Comparison of ENCODE assay signal across 8 cellular contexts in the genomic region with DNA sequence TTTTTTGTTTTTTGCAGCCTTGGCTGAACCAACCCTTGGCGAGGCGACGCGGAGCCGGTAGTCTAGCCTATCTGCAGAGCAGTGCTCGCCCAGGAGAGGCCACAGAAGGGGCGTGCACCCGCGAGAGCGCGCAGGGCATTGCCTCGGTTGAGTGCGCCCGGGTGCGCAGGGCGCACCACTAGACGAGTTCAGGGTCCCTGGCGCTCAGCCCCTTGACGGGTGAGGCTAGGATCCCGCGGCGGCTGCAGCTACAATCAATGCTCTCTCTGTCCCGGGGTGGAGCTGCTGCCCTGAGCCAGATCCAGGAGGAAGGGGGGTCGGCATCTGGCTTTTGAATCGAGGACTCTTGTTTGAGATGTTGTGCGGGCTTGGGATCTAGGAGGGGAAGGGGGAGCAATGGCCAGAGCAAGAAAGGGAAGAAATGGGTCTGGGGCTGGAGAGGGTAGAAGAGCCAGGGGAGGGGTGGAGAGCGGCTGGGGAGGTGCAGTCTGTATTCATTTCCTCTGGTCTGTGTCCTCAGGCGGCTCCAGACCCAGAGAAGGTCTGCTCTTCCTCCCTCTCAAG. TPM values are rescaled to one million over a fixed set of nuclear protein-coding genes. Genes with fewer than 3 reads are reported as not detected.
A peak's percentile ranks its signal among the peaks of the same experiment; 100 is the strongest.
DNase-seq lines count a peak whose midpoint lies in the region; ATAC-seq and TF ChIP-seq lines count a peak whose summit lies in the region.

No MANE protein-coding gene starts in this region.

- TF ChIP-seq CTCF in AG10803 (conservative IDR thresholded peaks at IDR 0.05; ENCODE audit: low read length) (no peak), chondrocyte (IDR thresholded peaks at IDR 0.05) (no peak), mucosa of descending colon (IDR thresholded peaks at IDR 0.05) (no peak), OCI-LY7 (conservative IDR thresholded peaks at IDR 0.05; ENCODE audit: low read length) (no peak), Caco-2 (IDR thresholded peaks at IDR 0.05; ENCODE audit: insufficient read depth in 1 of 2, low read depth in 1 of 2, low read length in 1 of 2, severe bottlenecking in 1 of 2, unreplicated experiment in 1 of 2) (no peak)

- H4K20me1 ChIP-seq in OCI-LY7 (ENCODE audit: insufficient read depth, low read length): no peaks in the 10 kb centered on the region

- H3K9me2 ChIP-seq in OCI-LY7 (ENCODE audit: insufficient read depth, low read length): no peaks in the 10 kb centered on the region

- H3K4me1 ChIP-seq in mucosa of descending colon (ENCODE audit: low read depth) (no peaks in the 10 kb centered on the region), OCI-LY7 (ENCODE audit: insufficient read depth, low read length, poor library complexity, severe bottlenecking) (no peaks in the 10 kb centered on the region), Caco-2 (no peaks in the 10 kb centered on the region)

- no peak overlapping the region for H3K4me2 ChIP-seq in OCI-LY7 (ENCODE audit: low read length)

- no peak overlapping the region for H3K27ac ChIP-seq in OCI-LY7 (ENCODE audit: low read depth, low read length, poor library complexity, severe bottlenecking)

- BruUV-seq in OCI-LY7 (replicated peaks; lab: Mats Ljungman, UMichigan): no TSS peak
- BruUV-seq in Caco-2 (replicated peaks; lab: Mats Ljungman, UMichigan): no TSS peak

- intact Hi-C loops in mucosa of descending colon (cut with DNase I, micrococcal nuclease): no loop called here
- intact Hi-C loops in OCI-LY7 (cut with micrococcal nuclease; ENCODE audit: unreplicated experiment): no loop called here
- intact Hi-C loops in Caco-2 (cut with micrococcal nuclease; ENCODE audit: unreplicated experiment): no loop called here

- H3K27me3 Mint-ChIP-seq in chondrocyte (ENCODE audit: low read depth) (no peaks in the 10 kb centered on the region), Caco-2 (ENCODE audit: insufficient read depth, unreplicated experiment) (no peaks in the 10 kb centered on the region)

- H3K27me3 ChIP-seq in Caco-2 (replicated peaks; ENCODE audit: control insufficient read depth, insufficient read depth, low read length): no peaks in the 10 kb centered on the region

- H3K36me3 ChIP-seq in mucosa of descending colon (ENCODE audit: low read depth) (no peaks in the 10 kb centered on the region), OCI-LY7 (ENCODE audit: insufficient read depth, low read length) (no peaks in the 10 kb centered on the region), Caco-2 (ENCODE audit: control insufficient read depth, insufficient read depth, low read length) (no peaks in the 10 kb centered on the region)

- H3K4me3 ChIP-seq in AG10803 (ENCODE audit: low read length): peak overlapping the region; percentile 93
- no peak overlapping the region for H3K4me3 ChIP-seq in mucosa of descending colon
- H3K4me3 ChIP-seq in OCI-LY7 (ENCODE audit: low read depth, low read length, poor library complexity, severe bottlenecking): no peak overlapping the region
- H3K4me3 ChIP-seq in Caco-2 (ENCODE audit: low read depth, low read length): no peak overlapping the region

- CTCF ChIA-PET in OCI-LY7 (lab: Charles Lee; ENCODE audit: unreplicated experiment) (no interaction called here), Caco-2 (lab: Charles Lee) (no interaction called here)

- POLR2A ChIA-PET in OCI-LY7 (lab: Charles Lee): no interaction called here
- POLR2A ChIA-PET in Caco-2 (lab: Charles Lee): interaction anchor here (0.7 kb wide), 1 partner anchor 9 kb away, joined by 4 read pairs; no protein-coding TSS in a partner anchor

- H3K36me3 Mint-ChIP-seq in chondrocyte (ENCODE audit: low read depth): peaks cover 12% of the 10 kb centered on the region
- no peaks in the 10 kb centered on the region for H3K36me3 Mint-ChIP-seq in Caco-2 (ENCODE audit: insufficient read depth, unreplicated experiment)

- H2AFZ ChIP-seq in OCI-LY7 (ENCODE audit: low read length): no peak overlapping the region

- H3K4me1 Mint-ChIP-seq in chondrocyte (ENCODE audit: low read depth) (peaks cover 61% of the 10 kb centered on the region), Caco-2 (ENCODE audit: low read depth, unreplicated experiment) (no peaks in the 10 kb centered on the region)

- H3K79me2 ChIP-seq in OCI-LY7 (ENCODE audit: insufficient read depth, low read depth, low read length): no peaks in the 10 kb centered on the region

- ATAC-seq in mucosa of descending colon (peak; percentile 20), GM21528 (IDR thresholded peaks at IDR 0.05; ENCODE audit: low FRiP score, unreplicated experiment) (no peak)

- DNase-seq in AG10803 (ENCODE audit: low read depth): peak; percentile 41
- peak; percentile 19 for DNase-seq in LHCN-M2 (ENCODE audit: low read depth)
- no peak for DNase-seq in chondrocyte (ENCODE audit: low spot score)
- no peak for DNase-seq in mucosa of descending colon
- no peak for DNase-seq in OCI-LY7 (ENCODE audit: low spot score)
- DNase-seq in NCI-H1930 (lab: John Stamatoyannopoulos, UW): no peak
- DNase-seq in Caco-2: no peak

- peak overlapping the region; percentile 99 for H3K4me3 Mint-ChIP-seq in chondrocyte (ENCODE audit: unreplicated experiment)
- H3K4me3 Mint-ChIP-seq in Caco-2 (ENCODE audit: unreplicated experiment): no peak overlapping the region

- peak overlapping the region; percentile 87 for H3K27ac Mint-ChIP-seq in chondrocyte (ENCODE audit: unreplicated experiment)
- no peak overlapping the region for H3K27ac Mint-ChIP-seq in Caco-2 (ENCODE audit: unreplicated experiment)

- H3K9me3 Mint-ChIP-seq in chondrocyte (ENCODE audit: low read depth) (no peaks in the 10 kb centered on the region), Caco-2 (ENCODE audit: unreplicated experiment) (no peaks in the 10 kb centered on the region)

- no peaks in the 10 kb centered on the region for H3K9me3 ChIP-seq in mucosa of descending colon
- no peaks in the 10 kb centered on the region for H3K9me3 ChIP-seq in OCI-LY7 (ENCODE audit: low read length)
- H3K9me3 ChIP-seq in Caco-2: no peaks in the 10 kb centered on the region

RNA-seq across cellular contexts. Expression of a gene that starts 0.9 kb away (rescaled TPM):
- total RNA-seq in LHCN-M2 (2014; rRNA removed) (221 and 333 TPM in 2 replicates), chondrocyte (198 to 219 TPM (median 215 TPM) in 3 replicates), mucosa of descending colon (10 to 100 TPM in 2 of 3 donors, 1 to 10 TPM in 1; 2.8 to 32.5 (median 28.3) TPM), OCI-LY7 (2022) (not detected in 2 replicates), Caco-2 (2022) (not detected in 2 replicates)
- polyA plus RNA-seq in LHCN-M2 (2012): 445 TPM
- total RNA-seq in OCI-LY7 (2014; rRNA removed; shearing (Covaris generic)): not detected in 2 replicates

RNA-seq across cellular contexts. Expression of a gene that starts 40.5 kb away (rescaled TPM):
- total RNA-seq in LHCN-M2 (2014; rRNA removed) (1.7 and 4.0 TPM in 2 replicates), chondrocyte (2.1 to 4.1 TPM (median 3.6 TPM) in 3 replicates), mucosa of descending colon (10 to 100 TPM; 16.9 to 84.3 (median 26.7) TPM), OCI-LY7 (2022) (20.6 and 24.5 TPM in 2 replicates), Caco-2 (2022) (13.9 and 14.4 TPM in 2 replicates)
- 4.8 TPM for polyA plus RNA-seq in LHCN-M2 (2012)
- 4.3 and 10.6 TPM in 2 replicates for total RNA-seq in OCI-LY7 (2014; rRNA removed; shearing (Covaris generic))

Comparison
In these comparisons a context has a peak if more than half of its experiments do, and no peak if none do; other contexts are left out.
1. DNase-seq: peak in AG10803 (single experiment) and LHCN-M2 (single experiment); none in chondrocyte (single experiment), mucosa of descending colon (0 of 3), OCI-LY7 (single experiment), NCI-H1930 (0 of 2) and Caco-2 (0 of 2).